ENCODE assay signal across 8 cellular contexts in genomic region chr7:129169171-129169643, GRCh38. TPM values are rescaled to one million over a fixed set of nuclear protein-coding genes. Genes with fewer than 3 reads are reported as not detected.
DNase-seq lines count a peak whose midpoint lies in the region; ATAC-seq and TF ChIP-seq lines count a peak whose summit lies in the region.

No MANE protein-coding gene starts in this region.

- H3K27me3 ChIP-seq in CD8-positive, alpha-beta memory T cell (ENCODE audit: insufficient read depth, low read length, poor library complexity, severe bottlenecking): no peaks in the 10 kb centered on the region
- no peaks in the 10 kb centered on the region for H3K27me3 ChIP-seq in ovary

- DNase-seq in CD8-positive, alpha-beta memory T cell: peak in 3 of 5 donors; percentile 16 to 50 (median 21)
- peak; percentile 77 for DNase-seq in activated CD8-positive, alpha-beta memory T cell treated with anti-CD3 and anti-CD28 coated beads, Interleukin-2, amount 50 U/mL, for 48 hours
- DNase-seq in fibroblast of the aortic adventitia (ENCODE audit: low read depth) (no peak), ovary (peak; percentile 26 to 67 (median 47)), SK-N-DZ (ENCODE audit: low spot score) (no peak), KBM-7 (no peak)

- no peak for TF ChIP-seq CTCF in fibroblast of the aortic adventitia (IDR thresholded peaks at IDR 0.05; ENCODE audit: insufficient read depth, low read length)
- TF ChIP-seq CTCF in ovary (IDR thresholded peaks at IDR 0.05): no peak

- ATAC-seq in HG02852 (IDR thresholded peaks at IDR 0.05; ENCODE audit: unreplicated experiment) (peak; percentile 25), HG03095 (IDR thresholded peaks at IDR 0.05; ENCODE audit: unreplicated experiment) (no peak)

- peaks cover 0 to 11% (median 3%) of the 10 kb centered on the region in 3 donors for H3K36me3 Mint-ChIP-seq in CD8-positive, alpha-beta memory T cell

- TF ChIP-seq EP300 in ovary (IDR thresholded peaks at IDR 0.05): no peak

- peak overlapping the region in 2 of 8 donors; percentile 5 to 47 for H3K27ac Mint-ChIP-seq in CD8-positive, alpha-beta memory T cell

- peak overlapping the region; percentile 21 to 90 (median 73) for H3K4me3 Mint-ChIP-seq in CD8-positive, alpha-beta memory T cell

- H3K9me3 Mint-ChIP-seq in CD8-positive, alpha-beta memory T cell: no peaks in the 10 kb centered on the region

- peak overlapping the region; percentile 9 for H3K4me3 ChIP-seq in CD8-positive, alpha-beta memory T cell (ENCODE audit: low read length)
- H3K4me3 ChIP-seq in fibroblast of the aortic adventitia (ENCODE audit: low read depth, low read length) (peak overlapping the region; percentile 55), ovary (peak overlapping the region; percentile 33)

- H3K27me3 Mint-ChIP-seq in CD8-positive, alpha-beta memory T cell: peaks cover under 1 to 5% of the 10 kb centered on the region in 2 donors

- CTCF ChIA-PET in CD8-positive, alpha-beta memory T cell (lab: Charles Lee): no interaction called here

- POLR2A ChIA-PET in CD8-positive, alpha-beta memory T cell (lab: Charles Lee): no interaction called here

- peaks cover 7 to 19% (median 8%) of the 10 kb centered on the region in 3 donors for H3K4me1 Mint-ChIP-seq in CD8-positive, alpha-beta memory T cell

- no peaks in the 10 kb centered on the region for H3K36me3 ChIP-seq in CD8-positive, alpha-beta memory T cell (ENCODE audit: insufficient read depth, low read length)
- H3K36me3 ChIP-seq in ovary: no peaks in the 10 kb centered on the region

- in situ Hi-C loops in KBM-7 (cut with MboI; ENCODE audit: low pct_unique_long_range_greater_than_20kb, low sequenced_read_pairs): no loop called here

- H3K4me1 ChIP-seq in CD8-positive, alpha-beta memory T cell (ENCODE audit: insufficient read depth, low read length): peaks cover 5% of the 10 kb centered on the region
- H3K4me1 ChIP-seq in ovary (ENCODE audit: insufficient read depth): peaks cover 5% of the 10 kb centered on the region

- TF ChIP-seq POLR2A in ovary (IDR thresholded peaks at IDR 0.05): no peak

- WGBS in ovary, 3 donors: 0 to 1% (median 1%) methylated on average over 41 to 46 of the region's 46 CpGs

- intact Hi-C loops in ovary (cut with DNase I): no loop called here

- H3K27ac ChIP-seq in CD8-positive, alpha-beta memory T cell (ENCODE audit: low read depth, low read length): no peak overlapping the region
- H3K27ac ChIP-seq in ovary: no peak overlapping the region

- H3K9me3 ChIP-seq in CD8-positive, alpha-beta memory T cell (ENCODE audit: low read length): no peaks in the 10 kb centered on the region
- H3K9me3 ChIP-seq in ovary: no peaks in the 10 kb centered on the region

RNA-seq across cellular contexts. Expression of gene SMO, which starts 19.2 kb away (rescaled TPM):
- under 1 TPM; 0.22 to 0.33 TPM for total RNA-seq in CD8-positive, alpha-beta memory T cell
- polyA plus RNA-seq in CD8-positive, alpha-beta memory T cell: not detected
- total RNA-seq in fibroblast of the aortic adventitia (ENCODE audit: low replicate concordance): 4.2 and 24.1 TPM in 2 replicates
- total RNA-seq in ovary: 10 to 100 TPM; 19.6 to 47.8 (median 36.9) TPM
- polyA plus RNA-seq in ovary: 10 to 100 TPM; 14.3 to 28.4 TPM
- polyA plus RNA-seq in SK-N-DZ (2014; cell fraction: cytosol; rRNA removed): 26.7 and 28.1 TPM in 2 replicates
- 57.3 and 65.9 TPM in 2 replicates for polyA plus RNA-seq in SK-N-DZ (2014; cell fraction: nucleus; rRNA removed)

RNA-seq across cellular contexts. Expression of gene TSPAN33, which starts 24.7 kb away (rescaled TPM):
- 10 to 100 TPM; 23.2 to 23.6 TPM for total RNA-seq in CD8-positive, alpha-beta memory T cell
- polyA plus RNA-seq in CD8-positive, alpha-beta memory T cell: 11.6 TPM
- total RNA-seq in fibroblast of the aortic adventitia (ENCODE audit: low replicate concordance) (not detected in 2 replicates), ovary (1 to 10 TPM; 1.7 to 6.5 (median 5.7) TPM)
- polyA plus RNA-seq in ovary: 1 to 10 TPM; 8.9 to 9.3 TPM
- 19.2 and 19.5 TPM in 2 replicates for polyA plus RNA-seq in SK-N-DZ (2014; cell fraction: cytosol; rRNA removed)
- polyA plus RNA-seq in SK-N-DZ (2014; cell fraction: nucleus; rRNA removed): 9.0 and 10.4 TPM in 2 replicates

RNA-seq across cellular contexts. Expression of gene AHCYL2, which starts 55.6 kb away (rescaled TPM):
- 1 to 10 TPM; 8.2 to 8.4 TPM for total RNA-seq in CD8-positive, alpha-beta memory T cell
- polyA plus RNA-seq in CD8-positive, alpha-beta memory T cell: 8.1 TPM
- 12.1 and 20.3 TPM in 2 replicates for total RNA-seq in fibroblast of the aortic adventitia (ENCODE audit: low replicate concordance)
- 10 to 100 TPM; 12.6 to 25.8 (median 17.2) TPM for total RNA-seq in ovary
- polyA plus RNA-seq in ovary: 10 to 100 TPM in 1 of 2 donors, 1 to 10 TPM in 1; 8.7 to 19.3 TPM
- polyA plus RNA-seq in SK-N-DZ (2014; cell fraction: cytosol; rRNA removed): 11.1 TPM in 2 replicates
- 16.0 and 25.0 TPM in 2 replicates for polyA plus RNA-seq in SK-N-DZ (2014; cell fraction: nucleus; rRNA removed)

Comparison
In these comparisons a context has a peak if more than half of its experiments do, and no peak if none do; other contexts are left out.
1. DNase-seq: peak in CD8-positive, alpha-beta memory T cell (3 of 5), activated CD8-positive, alpha-beta memory T cell treated with anti-CD3 and anti-CD28 coated beads, Interleukin-2, amount 50 U/mL, for 48 hours (single experiment) and ovary (5 of 5); none in fibroblast of the aortic adventitia (single experiment), SK-N-DZ (single experiment) and KBM-7 (single experiment).
2. Peak in every context shown above with its lines, with median percentiles within 50 percentile points of each other: H3K4me3 ChIP-seq.